ENCODE assay signal across 8 cellular contexts in genomic region chr4:8158710-8159521, GRCh38. TPM values are rescaled to one million over a fixed set of nuclear protein-coding genes. Genes with fewer than 3 reads are reported as not detected.
DNase-seq lines count a peak whose midpoint lies in the region; ATAC-seq and TF ChIP-seq lines count a peak whose summit lies in the region.

Gene ABLIM2 (minus strand): TSS chr4:8158813. CDS start chr4:8158689, 124 bp downstream.

- H3K4me1 ChIP-seq in DOHH2 (ENCODE audit: control insufficient read depth, low read length), result peaks cover 60% of the 10 kb centered on the region
- H3K4me1 ChIP-seq in GM23338 (ENCODE audit: insufficient read depth), result no peaks in the 10 kb centered on the region

- H3F3A ChIP-seq in DOHH2 (ENCODE audit: control insufficient read depth, insufficient read depth), result 0 out of 2 replicates have a peak, but pooled peaks cover 2% of the 10 kb centered on the region
- H3F3A ChIP-seq in GM23338 (replicated peaks; ENCODE audit: low read depth), result no peaks in the 10 kb centered on the region

- H3K4me1 Mint-ChIP-seq in GM23338, result peaks cover 16% of the 10 kb centered on the region
- H3K4me1 Mint-ChIP-seq in activated T-helper 17 cell treated with anti-CD3 and anti-CD28 coated beads, Interleukin-2, amount 50 U/mL, for 72 hours, result peaks cover 9% of the 10 kb centered on the region
- H3K4me1 Mint-ChIP-seq in naive thymus-derived CD8-positive, alpha-beta T cell, result peaks cover 10 to 27% (median 20%) of the 10 kb centered on the region in 4 donors
- H3K4me1 Mint-ChIP-seq in stimulated activated naive B cell treated with anti-CD40 and anti-IgM and Interleukin-4, amounts not matched to agents 10 μg/mL and 1 μg/mL and 100 μg/mL, for 72 hours, result peaks cover 41 to 68% of the 10 kb centered on the region in 2 donors

- H3K4me3 ChIP-seq in DOHH2 (ENCODE audit: low read length), result peak within 1 kb of the TSS; percentile 79
- peak within 1 kb of the TSS; percentile 76 for H3K4me3 ChIP-seq in GM23338

- H3K9me2 ChIP-seq in DOHH2 (replicated peaks; ENCODE audit: control insufficient read depth, low read length) (no peaks in the 10 kb centered on the region), GM23338 (ENCODE audit: insufficient read depth) (no peaks in the 10 kb centered on the region)

- no peaks in the 10 kb centered on the region for H3K9me3 Mint-ChIP-seq in GM23338
- no peaks in the 10 kb centered on the region for H3K9me3 Mint-ChIP-seq in activated T-helper 17 cell treated with anti-CD3 and anti-CD28 coated beads, Interleukin-2, amount 50 U/mL, for 72 hours
- no peaks in the 10 kb centered on the region for H3K9me3 Mint-ChIP-seq in naive thymus-derived CD8-positive, alpha-beta T cell
- no peaks in the 10 kb centered on the region for H3K9me3 Mint-ChIP-seq in stimulated activated naive B cell treated with anti-CD40 and anti-IgM and Interleukin-4, amounts not matched to agents 10 μg/mL and 1 μg/mL and 100 μg/mL, for 72 hours

- H3K9me3 ChIP-seq in DOHH2 (ENCODE audit: control insufficient read depth, insufficient read depth, low read length), result no peaks in the 10 kb centered on the region

- peaks cover 28% of the 10 kb centered on the region for H3K27me3 Mint-ChIP-seq in GM23338 (ENCODE audit: insufficient read depth, low read depth, poor library complexity)
- no peaks in the 10 kb centered on the region for H3K27me3 Mint-ChIP-seq in activated T-helper 17 cell treated with anti-CD3 and anti-CD28 coated beads, Interleukin-2, amount 50 U/mL, for 72 hours
- H3K27me3 Mint-ChIP-seq in naive thymus-derived CD8-positive, alpha-beta T cell, result peaks cover 0 to 19% (median 4%) of the 10 kb centered on the region in 5 donors
- H3K27me3 Mint-ChIP-seq in stimulated activated naive B cell treated with anti-CD40 and anti-IgM and Interleukin-4, amounts not matched to agents 10 μg/mL and 1 μg/mL and 100 μg/mL, for 72 hours, result peaks cover 5 to 12% of the 10 kb centered on the region in 2 donors

- no peak within 1 kb of the TSS for H3K27ac Mint-ChIP-seq in GM23338
- peak within 1 kb of the TSS; percentile 91 for H3K27ac Mint-ChIP-seq in activated T-helper 17 cell treated with anti-CD3 and anti-CD28 coated beads, Interleukin-2, amount 50 U/mL, for 72 hours
- H3K27ac Mint-ChIP-seq in naive thymus-derived CD8-positive, alpha-beta T cell, result peak within 1 kb of the TSS; percentile 83 to 99 (median 96)
- H3K27ac Mint-ChIP-seq in stimulated activated naive B cell treated with anti-CD40 and anti-IgM and Interleukin-4, amounts not matched to agents 10 μg/mL and 1 μg/mL and 100 μg/mL, for 72 hours, result peak within 1 kb of the TSS; percentile 98

- H3K4me2 ChIP-seq in DOHH2 (ENCODE audit: low read length), result peak within 1 kb of the TSS; percentile 85
- H3K4me2 ChIP-seq in GM23338, result peak within 1 kb of the TSS; percentile 92

- H3K36me3 ChIP-seq in DOHH2 (ENCODE audit: control insufficient read depth, low read length), result no peaks in the 10 kb centered on the region
- no peaks in the 10 kb centered on the region for H3K36me3 ChIP-seq in GM23338 (ENCODE audit: insufficient read depth)

- DNase-seq in GM23338 (ENCODE audit: low spot score) (peak; percentile 98), Kasumi-1 (lab: John Stamatoyannopoulos, UW) (peak; percentile 95 to 97), RKO (ENCODE audit: low spot score) (peak; percentile 97), fibroblast of peridontal ligament (ENCODE audit: extremely low read depth) (peak; percentile 95)
- DNase-seq in naive thymus-derived CD8-positive, alpha-beta T cell, result peak; percentile 97 to 100 (median 99)
- peak; percentile 99 for DNase-seq in stimulated activated naive B cell treated with anti-CD40 and anti-IgM and Interleukin-4, amounts not matched to agents 10 μg/mL and 1 μg/mL and 100 μg/mL, for 72 hours

- no peak for TF ChIP-seq CTCF in DOHH2 (IDR thresholded peaks at IDR 0.05; ENCODE audit: low read depth, low read length, poor library complexity, severe bottlenecking)
- no peak for TF ChIP-seq CTCF in GM23338 (conservative IDR thresholded peaks at IDR 0.05; ENCODE audit: low read depth in 2 of 2)

- no peaks in the 10 kb centered on the region for H4K20me1 ChIP-seq in DOHH2 (ENCODE audit: control insufficient read depth, insufficient read depth, low read depth, low read length)
- H4K20me1 ChIP-seq in GM23338 (replicated peaks; ENCODE audit: insufficient read depth), result no peaks in the 10 kb centered on the region

- peak within 1 kb of the TSS; percentile 92 for H3K4me3 Mint-ChIP-seq in GM23338
- peak within 1 kb of the TSS; percentile 93 for H3K4me3 Mint-ChIP-seq in activated T-helper 17 cell treated with anti-CD3 and anti-CD28 coated beads, Interleukin-2, amount 50 U/mL, for 72 hours
- H3K4me3 Mint-ChIP-seq in naive thymus-derived CD8-positive, alpha-beta T cell, result peak within 1 kb of the TSS; percentile 92 to 100 (median 98)
- peak within 1 kb of the TSS; percentile 97 to 99 for H3K4me3 Mint-ChIP-seq in stimulated activated naive B cell treated with anti-CD40 and anti-IgM and Interleukin-4, amounts not matched to agents 10 μg/mL and 1 μg/mL and 100 μg/mL, for 72 hours

- H3K27ac ChIP-seq in DOHH2 (ENCODE audit: low read depth, low read length) (peak within 1 kb of the TSS; percentile 8; the same call in 1 of the 2 replicates), GM23338 (ENCODE audit: low read depth) (no peak within 1 kb of the TSS)

- peak; percentile 80 for ATAC-seq in GM23338
- ATAC-seq in activated T-helper 17 cell treated with anti-CD3 and anti-CD28 coated beads, Interleukin-2, amount 50 U/mL, for 72 hours (replicated peaks), result peak; percentile 98
- ATAC-seq in naive thymus-derived CD8-positive, alpha-beta T cell, result peak; percentile 94 to 97
- peak; percentile 87 to 88 for ATAC-seq in stimulated activated naive B cell treated with anti-CD40 and anti-IgM and Interleukin-4, amounts not matched to agents 10 μg/mL and 1 μg/mL and 100 μg/mL, for 72 hours (replicated peaks)

- no peaks in the 10 kb centered on the region for H3K27me3 ChIP-seq in DOHH2 (ENCODE audit: control insufficient read depth, low read length)
- peaks cover 29% of the 10 kb centered on the region for H3K27me3 ChIP-seq in GM23338 (ENCODE audit: insufficient read depth)

- POLR2A ChIA-PET in naive thymus-derived CD8-positive, alpha-beta T cell (lab: Charles Lee), result interaction anchor here (0.8 to 2.3 kb wide), 9 partner anchors 39 to 1172 kb away, joined by 3 to 12 read pairs (median 3); partner anchors contain the start of genes GRPEL1 and SH3TC1

- peak within 1 kb of the TSS; percentile 94 for H2AFZ ChIP-seq in GM23338

- H3K79me2 ChIP-seq in DOHH2 (ENCODE audit: control insufficient read depth, low read length) (peaks cover 15% of the 10 kb centered on the region), GM23338 (replicated peaks; ENCODE audit: insufficient read depth) (no peaks in the 10 kb centered on the region)

- H3K36me3 Mint-ChIP-seq in GM23338 (ENCODE audit: low read depth), result no peaks in the 10 kb centered on the region
- H3K36me3 Mint-ChIP-seq in activated T-helper 17 cell treated with anti-CD3 and anti-CD28 coated beads, Interleukin-2, amount 50 U/mL, for 72 hours (ENCODE audit: low read depth), result no peaks in the 10 kb centered on the region
- H3K36me3 Mint-ChIP-seq in naive thymus-derived CD8-positive, alpha-beta T cell, result no peaks in the 10 kb centered on the region
- H3K36me3 Mint-ChIP-seq in stimulated activated naive B cell treated with anti-CD40 and anti-IgM and Interleukin-4, amounts not matched to agents 10 μg/mL and 1 μg/mL and 100 μg/mL, for 72 hours, result peaks cover 7 to 19% of the 10 kb centered on the region in 2 donors

TF ChIP-seq in GM23338, 12 proteins besides CTCF, POLR2A, EP300 and RAD21 (continues in another document):
- TF ChIP-seq POLR2AphosphoS5 (IDR thresholded peaks at IDR 0.05; ENCODE audit: low read depth) (peak; percentile 85), REST (IDR thresholded peaks at IDR 0.05; ENCODE audit: unreplicated experiment) (no peak), ZNF331 (CRISPR knock-in tag; IDR thresholded peaks at IDR 0.05; ENCODE audit: low read depth) (no peak), ETS1 (IDR thresholded peaks at IDR 0.05) (peak; percentile 81), EZH2phosphoT487 (IDR thresholded peaks at IDR 0.05; ENCODE audit: unreplicated experiment) (no peak)

RNA-seq across cellular contexts. Expression of gene ABLIM2, which starts in this region (rescaled TPM):
- 1.0 and 4.3 TPM in 2 replicates for total RNA-seq in GM23338 (2014; rRNA removed; shearing (Covaris generic))
- polyA plus RNA-seq in GM23338 (2016; fragmentation: Nextera tagmentation; extraction: Ambion mirVana), result 0.78 and 1.5 TPM in 2 replicates
- total RNA-seq in activated T-helper 17 cell treated with anti-CD3 and anti-CD28 coated beads, Interleukin-2, amount 50 U/mL, for 72 hours, result under 1 TPM; 0.53 to 0.82 TPM
- 1 to 10 TPM; 4.4 to 4.9 TPM for total RNA-seq in naive thymus-derived CD8-positive, alpha-beta T cell
- 1 to 10 TPM in 1 of 3 donors, under 1 TPM in 2; 0.47 to 2.4 (median 0.57) TPM for polyA plus RNA-seq in naive thymus-derived CD8-positive, alpha-beta T cell

Comparison
In these comparisons a context has a peak if more than half of its experiments do, and no peak if none do; other contexts are left out.
1. Peak in ATAC-seq in activated T-helper 17 cell treated with anti-CD3 and anti-CD28 coated beads, Interleukin-2, amount 50 U/mL, for 72 hours; RNA of the gene not detected or under 1 TPM.